Comparison of ENCODE assay signal across 13 cellular contexts in the genomic region with DNA sequence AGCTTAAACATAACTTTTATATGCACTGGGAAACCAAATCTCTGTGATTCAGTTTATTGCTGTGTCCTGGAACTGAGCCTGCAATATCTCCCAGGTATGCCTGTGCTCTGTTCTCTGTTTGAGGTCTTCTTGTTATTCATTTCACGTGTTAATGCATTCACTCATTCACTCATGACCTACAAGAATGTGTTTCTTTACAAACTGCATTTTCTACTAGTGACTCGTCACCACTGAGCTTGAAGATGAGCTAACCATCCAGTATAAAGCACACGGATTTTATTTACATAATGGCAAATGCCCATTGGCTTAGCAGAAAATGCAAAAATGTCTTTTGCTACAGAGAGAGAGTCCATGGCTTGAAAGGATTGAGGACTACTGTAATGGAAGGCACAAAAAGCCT.
DNase-seq lines count a peak whose midpoint lies in the region; ATAC-seq and TF ChIP-seq lines count a peak whose summit lies in the region.
"Had no signal": no experiment of that assay in that cellular context is flagged by ENCODE, and none has a peak within 500 bp of the region (broad histone marks: within the 10 kb centered on the region; RNA-seq: fewer than 3 reads in every experiment).

No MANE protein-coding gene starts in this region.

- peak; percentile 92 for DNase-seq in GM23248
- peak; percentile 53 for DNase-seq in SK-MEL-5 (ENCODE audit: low read depth, low spot score)
- peak; percentile 95 for DNase-seq in fibroblast of peridontal ligament (ENCODE audit: extremely low read depth)
- no peak for DNase-seq in smooth muscle cell (lab: John Stamatoyannopoulos, UW; ENCODE audit: unreplicated experiment)
- DNase-seq in dorsolateral prefrontal cortex = no peak
- DNase-seq in HAP-1 (ENCODE audit: low spot score in 2 of 2) = no peak
- DNase-seq: body of pancreas, DMS79 treated with DMSO at 0.1 percent for 48 hours, islet precursor cell, NCI-H345, Peyer's patch had no signal

- no peaks in the 10 kb centered on the region for H3K9me3 ChIP-seq in GM23248 (ENCODE audit: low read depth)
- H3K9me3 ChIP-seq in smooth muscle cell (replicated peaks; ENCODE audit: low read depth) = no peaks in the 10 kb centered on the region
- no peaks in the 10 kb centered on the region for H3K9me3 ChIP-seq in HAP-1
- H3K9me3 ChIP-seq: body of pancreas, Peyer's patch had no signal

- no peaks in the 10 kb centered on the region for H4K20me1 ChIP-seq in GM23248 (ENCODE audit: insufficient read depth)
- no peaks in the 10 kb centered on the region for H4K20me1 ChIP-seq in smooth muscle cell (ENCODE audit: low read depth)

- H3K27ac ChIP-seq in GM23248 (peak overlapping the region; percentile 62), smooth muscle cell (ENCODE audit: low read depth) (peak overlapping the region; percentile 85), dorsolateral prefrontal cortex (no peak overlapping the region)
- H3K27ac ChIP-seq: body of pancreas, Peyer's patch had no signal

- WGBS in GM23248 (ENCODE audit: low coverage in 1 of 2, low lambda C conversion rate in 2 of 2, missing lambda C conversion rate in 2 of 2), 2 experiments = 0 to 2% methylated on average over 3 of the region's 3 CpGs
- WGBS in smooth muscle cell (ENCODE audit: low lambda C conversion rate) = 3% methylated on average over 3 of the region's 3 CpGs

- H3K36me3 ChIP-seq in GM23248 (ENCODE audit: low read depth) (no peaks in the 10 kb centered on the region), smooth muscle cell (ENCODE audit: low read depth) (no peaks in the 10 kb centered on the region), HAP-1 (replicated peaks) (no peaks in the 10 kb centered on the region)
- H3K36me3 ChIP-seq: Peyer's patch had no signal

- ATAC-seq in GM21717 (IDR thresholded peaks at IDR 0.05; ENCODE audit: unreplicated experiment) = no peak
- ATAC-seq: body of pancreas, sciatic nerve had no signal

- H2AFZ ChIP-seq in GM23248 (no peak overlapping the region), smooth muscle cell (ENCODE audit: low read depth) (no peak overlapping the region)

- H3K79me2 ChIP-seq in GM23248 (ENCODE audit: insufficient read depth) = no peaks in the 10 kb centered on the region
- H3K79me2 ChIP-seq in smooth muscle cell (ENCODE audit: low read depth) = no peaks in the 10 kb centered on the region

- H3K27me3 ChIP-seq in GM23248 (replicated peaks; ENCODE audit: insufficient read depth) = no peaks in the 10 kb centered on the region
- no peaks in the 10 kb centered on the region for H3K27me3 ChIP-seq in smooth muscle cell (ENCODE audit: low read depth)
- H3K27me3 ChIP-seq in dorsolateral prefrontal cortex = peaks cover 0 to 6% (median 0%) of the 10 kb centered on the region in 45 donors
- no peaks in the 10 kb centered on the region for H3K27me3 ChIP-seq in HAP-1 (ENCODE audit: low read depth)
- H3K27me3 ChIP-seq: body of pancreas, Peyer's patch had no signal

- H3K9ac ChIP-seq in GM23248 (peak overlapping the region; percentile 4; the same call in 1 of the 2 replicates), smooth muscle cell (ENCODE audit: low read depth) (peak overlapping the region; percentile 12)

- H3K4me2 ChIP-seq in GM23248 (ENCODE audit: unreplicated experiment) = peak overlapping the region; percentile 19
- peak overlapping the region; percentile 8 for H3K4me2 ChIP-seq in smooth muscle cell

- H3K4me3 ChIP-seq in GM23248 = no peak overlapping the region
- H3K4me3 ChIP-seq in smooth muscle cell = no peak overlapping the region
- H3K4me3 ChIP-seq in dorsolateral prefrontal cortex = no peak overlapping the region
- H3K4me3 ChIP-seq in HAP-1 = no peak overlapping the region
- H3K4me3 ChIP-seq: body of pancreas, Peyer's patch had no signal

- intact Hi-C loops in dorsolateral prefrontal cortex (cut with DNase I) = no loop called here

- no peaks in the 10 kb centered on the region for H3K9me2 ChIP-seq in GM23248 (ENCODE audit: insufficient read depth)

- H3K4me1 ChIP-seq in GM23248 (ENCODE audit: insufficient read depth) = peaks cover 14% of the 10 kb centered on the region
- H3K4me1 ChIP-seq in smooth muscle cell (ENCODE audit: low read depth) = no peaks in the 10 kb centered on the region
- H3K4me1 ChIP-seq in HAP-1 = no peaks in the 10 kb centered on the region
- H3K4me1 ChIP-seq: Peyer's patch had no signal

- H3F3A ChIP-seq in GM23248 (ENCODE audit: insufficient read depth) (peaks cover 19% of the 10 kb centered on the region; the same call in 1 of the 2 replicates), smooth muscle cell (ENCODE audit: low read depth) (no peaks in the 10 kb centered on the region)

- TF ChIP-seq CTCF in smooth muscle cell (IDR thresholded peaks at IDR 0.05; ENCODE audit: borderline replicate concordance, insufficient read depth, poor library complexity, severe bottlenecking) (no peak), dorsolateral prefrontal cortex (IDR thresholded peaks at IDR 0.05 in 54 of 56, conservative IDR thresholded peaks at IDR 0.05 in 2 of 56; ENCODE audit: low read depth in 1 of 56, partially characterized antibody in 56 of 56) (no peak)

- in situ Hi-C loops in GM23248 (cut with MboI) (no loop called here), SK-MEL-5 (cut with HindIII; ENCODE audit: low pct_unique_long_range_greater_than_20kb, low sequenced_read_pairs) (no loop called here), HAP-1 (cut with MboI; ENCODE audit: low sequenced_read_pairs) (no loop called here)

Comparison
In these comparisons a context has a peak if more than half of its experiments do, and no peak if none do; other contexts are left out.
1. DNase-seq: peak in GM23248 (single experiment), SK-MEL-5 (single experiment) and fibroblast of peridontal ligament (single experiment); none in smooth muscle cell (single experiment), dorsolateral prefrontal cortex (0 of 10) and HAP-1 (0 of 2).
2. H3K27ac ChIP-seq: peak in GM23248 (single experiment) and smooth muscle cell (single experiment); none in dorsolateral prefrontal cortex (0 of 59).